ENCODE assay signal across 25 cellular contexts in genomic region chr10:78177431-78178185, GRCh38.
DNase-seq lines count a peak whose midpoint lies in the region; FAIRE-seq and TF ChIP-seq lines count a peak whose summit lies in the region.
"Had no signal": no experiment of that assay in that cellular context is flagged by ENCODE, and none has a peak within 500 bp of the region (broad histone marks: within the 10 kb centered on the region; RNA-seq: fewer than 3 reads in every experiment).

No MANE protein-coding gene starts in this region.

- H3K36me3 Mint-ChIP-seq in astrocyte (ENCODE audit: low read depth, unreplicated experiment): peaks cover 4% of the 10 kb centered on the region
- H3K36me3 Mint-ChIP-seq in neural crest cell (ENCODE audit: low read depth): no peaks in the 10 kb centered on the region

- in situ Hi-C loops in GM13977 (cut with MboI; ENCODE audit: low pct_unique_long_range_greater_than_20kb, low sequenced_read_pairs, unreplicated experiment): no loop called here

- H3K9ac ChIP-seq in astrocyte (ENCODE audit: low read length) (no peak overlapping the region), MM.1S (ENCODE audit: low read length) (no peak overlapping the region)

- CTCF ChIA-PET in A673 (lab: Charles Lee): no interaction called here

- H2AFZ ChIP-seq in astrocyte (ENCODE audit: low read depth, low read length): no peak overlapping the region
- H2AFZ ChIP-seq in MM.1S (ENCODE audit: low read length): no peak overlapping the region
- H2AFZ ChIP-seq: hepatocyte had no signal

- peaks cover 11% of the 10 kb centered on the region for H3K4me1 Mint-ChIP-seq in astrocyte (ENCODE audit: low read depth, unreplicated experiment)
- peaks cover 66% of the 10 kb centered on the region for H3K4me1 Mint-ChIP-seq in neural crest cell
- H3K4me1 Mint-ChIP-seq: stimulated activated naive CD8-positive, alpha-beta T cell treated with anti-CD3 and anti-CD28 coated beads, Interleukin-15, amount 100 ng/mL, for 72 hours had no signal

- H3K27me3 Mint-ChIP-seq in astrocyte (ENCODE audit: low read depth, unreplicated experiment) (peaks cover 64% of the 10 kb centered on the region), neural crest cell (ENCODE audit: low read depth) (peaks cover 8% of the 10 kb centered on the region)

- H3K79me2 ChIP-seq in astrocyte (ENCODE audit: insufficient read depth, low read length) (no peaks in the 10 kb centered on the region), MM.1S (ENCODE audit: low read length) (no peaks in the 10 kb centered on the region)
- H3K79me2 ChIP-seq: hepatocyte had no signal

- DNase-seq in A673 (ENCODE audit: low spot score) (peak; percentile 72), H7 (peak; percentile 49), astrocyte (ENCODE audit: low read depth) (no peak), neural crest cell (ENCODE audit: low read depth, low spot score) (peak; percentile 11), NCI-H2196 (lab: John Stamatoyannopoulos, UW; ENCODE audit: unreplicated experiment) (no peak), GM13977 (ENCODE audit: low spot score) (no peak), tibial artery (no peak), MM.1S (no peak)
- DNase-seq: activated CD4-positive, alpha-beta T cell treated with anti-CD3 and anti-CD28 coated beads, Interleukin-2, amount 50 U/mL, for 4 hours; activated naive CD4-positive, alpha-beta T cell treated with anti-CD3 and anti-CD28 coated beads, Interleukin-2, amount 50 U/mL, for 16 hours; Caco-2; GF-D8; mesenchymal stem cell; NCI-H1417 treated with DMSO at 0.1 percent for 48 hours; NCI-H2107; NCI-H526 treated with DMSO at 0.1 percent for 48 hours; SIG-M5; small intestine; stimulated activated CD8-positive, alpha-beta memory T cell treated with anti-CD3 and anti-CD28 coated beads, Interleukin-4, amount 100 ng/mL, for 48 hours; stimulated activated naive CD8-positive, alpha-beta T cell treated with anti-CD3 and anti-CD28 coated beads, Interleukin-15, amount 100 ng/mL, for 72 hours had no signal

- no peak for TF ChIP-seq CTCF in A673 (conservative IDR thresholded peaks at IDR 0.05; ENCODE audit: low read depth, low read length)
- TF ChIP-seq CTCF in astrocyte (IDR thresholded peaks at IDR 0.05; ENCODE audit: insufficient read depth, low read depth, low read length): no peak
- TF ChIP-seq CTCF in neural crest cell (conservative IDR thresholded peaks at IDR 0.05): no peak
- no peak for TF ChIP-seq CTCF in GM13977 (IDR thresholded peaks at IDR 0.05; ENCODE audit: extremely low read depth, insufficient read depth, missing control alignments)
- TF ChIP-seq CTCF in tibial artery (IDR thresholded peaks at IDR 0.05): no peak
- no peak for TF ChIP-seq CTCF in MM.1S (IDR thresholded peaks at IDR 0.05; ENCODE audit: low read length)

- H3K27ac ChIP-seq in A673 (ENCODE audit: low read depth, low read length, poor library complexity, severe bottlenecking) (no peak overlapping the region), astrocyte (ENCODE audit: low read depth, low read length) (no peak overlapping the region), tibial artery (no peak overlapping the region), MM.1S (ENCODE audit: low read length) (no peak overlapping the region)
- H3K27ac ChIP-seq: hepatocyte, tibial nerve had no signal

- H3K9me3 Mint-ChIP-seq in astrocyte (ENCODE audit: unreplicated experiment) (no peaks in the 10 kb centered on the region), neural crest cell (no peaks in the 10 kb centered on the region)
- H3K9me3 Mint-ChIP-seq: activated T-helper 1 cell treated with anti-CD3 and anti-CD28 coated beads, Interleukin-12 subunit alpha, Interleukin-12 subunit beta, Interleukin-2, Interleukin-4 antibody, amounts not matched to agents 30 ng/mL and 10 ng/mL and 1 ng/mL, durations not matched to agents 14 hours and 24 hours and 36 hours; stimulated activated naive CD8-positive, alpha-beta T cell treated with anti-CD3 and anti-CD28 coated beads, Interleukin-15, amount 100 ng/mL, for 72 hours had no signal

- no peaks in the 10 kb centered on the region for H4K20me1 ChIP-seq in astrocyte (ENCODE audit: insufficient read depth, low read length)
- H4K20me1 ChIP-seq in MM.1S (ENCODE audit: insufficient read depth, low read length): no peaks in the 10 kb centered on the region

- H3K4me3 Mint-ChIP-seq in astrocyte (ENCODE audit: unreplicated experiment): no peak overlapping the region
- H3K4me3 Mint-ChIP-seq in neural crest cell: peak overlapping the region; percentile 69
- H3K4me3 Mint-ChIP-seq: activated T-helper 1 cell treated with anti-CD3 and anti-CD28 coated beads, Interleukin-12 subunit alpha, Interleukin-12 subunit beta, Interleukin-2, Interleukin-4 antibody, amounts not matched to agents 30 ng/mL and 10 ng/mL and 1 ng/mL, durations not matched to agents 14 hours and 24 hours and 36 hours; stimulated activated naive CD8-positive, alpha-beta T cell treated with anti-CD3 and anti-CD28 coated beads, Interleukin-15, amount 100 ng/mL, for 72 hours had no signal

- no peaks in the 10 kb centered on the region for H3K9me3 ChIP-seq in A673 (ENCODE audit: low read depth, low read length, poor library complexity, severe bottlenecking)
- no peaks in the 10 kb centered on the region for H3K9me3 ChIP-seq in astrocyte (ENCODE audit: insufficient read depth, low read depth, low read length)
- no peaks in the 10 kb centered on the region for H3K9me3 ChIP-seq in tibial artery
- H3K9me3 ChIP-seq in MM.1S (replicated peaks; ENCODE audit: insufficient read depth, low read length): no peaks in the 10 kb centered on the region
- H3K9me3 ChIP-seq: Caco-2, tibial nerve had no signal

- no peaks in the 10 kb centered on the region for H3K36me3 ChIP-seq in A673 (ENCODE audit: insufficient read depth, low read length, poor library complexity, severe bottlenecking)
- H3K36me3 ChIP-seq in H7 (replicated peaks; ENCODE audit: control insufficient read depth, insufficient read depth, low read length): no peaks in the 10 kb centered on the region
- H3K36me3 ChIP-seq in astrocyte (ENCODE audit: insufficient read depth, low read length): no peaks in the 10 kb centered on the region
- H3K36me3 ChIP-seq in tibial artery: no peaks in the 10 kb centered on the region
- no peaks in the 10 kb centered on the region for H3K36me3 ChIP-seq in MM.1S (replicated peaks; ENCODE audit: insufficient read depth, low read length)
- H3K36me3 ChIP-seq: tibial nerve had no signal

- no peaks in the 10 kb centered on the region for H3K27me3 ChIP-seq in A673 (replicated peaks; ENCODE audit: insufficient read depth, low read depth, low read length, poor library complexity)
- H3K27me3 ChIP-seq in H7 (ENCODE audit: control insufficient read depth, insufficient read depth, low read length): no peaks in the 10 kb centered on the region
- H3K27me3 ChIP-seq in astrocyte (ENCODE audit: insufficient read depth, low read length): peaks cover 48% of the 10 kb centered on the region
- H3K27me3 ChIP-seq in tibial artery: peaks cover 0 to 29% of the 10 kb centered on the region in 2 donors
- H3K27me3 ChIP-seq in MM.1S (replicated peaks; ENCODE audit: insufficient read depth, low read length): no peaks in the 10 kb centered on the region; the same call in 1 of the 2 replicates

- peak overlapping the region; percentile 62 for H3K27ac Mint-ChIP-seq in astrocyte (ENCODE audit: unreplicated experiment)
- H3K27ac Mint-ChIP-seq in neural crest cell (ENCODE audit: unreplicated experiment): peak overlapping the region; percentile 97
- H3K27ac Mint-ChIP-seq: activated T-helper 1 cell treated with anti-CD3 and anti-CD28 coated beads, Interleukin-12 subunit alpha, Interleukin-12 subunit beta, Interleukin-2, Interleukin-4 antibody, amounts not matched to agents 30 ng/mL and 10 ng/mL and 1 ng/mL, durations not matched to agents 14 hours and 24 hours and 36 hours; stimulated activated naive CD8-positive, alpha-beta T cell treated with anti-CD3 and anti-CD28 coated beads, Interleukin-15, amount 100 ng/mL, for 72 hours had no signal

- POLR2A ChIA-PET in A673 (lab: Charles Lee; ENCODE audit: low non-redundant PET): no interaction called here

- H3K4me1 ChIP-seq in A673 (ENCODE audit: insufficient read depth, low read length, poor library complexity, severe bottlenecking) (peaks cover 10% of the 10 kb centered on the region), astrocyte (ENCODE audit: insufficient read depth, low read length) (peaks cover 4% of the 10 kb centered on the region), tibial artery (no peaks in the 10 kb centered on the region), MM.1S (ENCODE audit: low read length) (no peaks in the 10 kb centered on the region)
- H3K4me1 ChIP-seq: tibial nerve had no signal

- no peak for FAIRE-seq in astrocyte (lab: Jason Lieb, UNC)
- FAIRE-seq: frontal cortex, K562, small intestine had no signal

- no peaks in the 10 kb centered on the region for H3F3A ChIP-seq in MM.1S (ENCODE audit: insufficient read depth, low read length)

- peak overlapping the region; percentile 4 for H3K4me3 ChIP-seq in A673 (ENCODE audit: low read depth, low read length, poor library complexity, severe bottlenecking)
- H3K4me3 ChIP-seq in H7 (ENCODE audit: insufficient read depth, low read depth, low read length): no peak overlapping the region
- no peak overlapping the region for H3K4me3 ChIP-seq in astrocyte (ENCODE audit: insufficient read depth, low read depth, low read length)
- H3K4me3 ChIP-seq in tibial artery: no peak overlapping the region
- H3K4me3 ChIP-seq in MM.1S (ENCODE audit: low read length): no peak overlapping the region
- H3K4me3 ChIP-seq: hepatocyte, K562, tibial nerve had no signal

- H3K4me2 ChIP-seq in astrocyte (ENCODE audit: low read length) (peak overlapping the region; percentile 56), MM.1S (ENCODE audit: low read depth, low read length) (no peak overlapping the region)
- H3K4me2 ChIP-seq: hepatocyte had no signal

- no peaks in the 10 kb centered on the region for H3K9me2 ChIP-seq in MM.1S (replicated peaks; ENCODE audit: insufficient read depth, low read length)

- BruUV-seq in A673 (replicated peaks; lab: Mats Ljungman, UMichigan): no TSS peak

- intact Hi-C loops in A673 (cut with micrococcal nuclease; ENCODE audit: unreplicated experiment) (no loop called here), tibial artery (cut with DNase I; ENCODE audit: low total_unique reads) (no loop called here)

Comparison
In these comparisons a context has a peak if more than half of its experiments do, and no peak if none do; other contexts are left out.
1. DNase-seq: peak in A673 (single experiment), H7 (single experiment) and neural crest cell (single experiment); none in astrocyte (single experiment), NCI-H2196 (single experiment), GM13977 (single experiment), tibial artery (0 of 2) and MM.1S (single experiment).